11 cellular contexts compared by ENCODE assay signal in the genomic region with DNA sequence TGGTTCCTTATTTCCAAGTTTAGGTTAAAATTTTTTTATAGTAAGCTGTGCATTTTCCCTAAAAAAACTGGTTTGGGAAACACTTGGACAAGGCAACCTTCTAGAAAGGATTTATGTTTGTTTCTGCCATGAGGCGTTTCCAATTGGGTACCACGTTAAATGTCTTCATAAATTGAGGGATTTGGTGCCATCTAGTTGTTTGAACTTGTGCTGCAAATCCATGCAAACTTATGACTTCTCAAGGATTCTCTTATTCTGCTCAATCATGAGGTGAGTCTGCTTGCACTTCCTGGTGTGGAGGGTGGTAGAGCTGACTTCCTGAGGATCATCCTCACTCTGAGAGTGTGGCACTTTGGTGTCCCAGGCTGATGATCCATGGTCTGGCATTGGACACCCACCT.
DNase-seq lines count a peak whose midpoint lies in the region; TF ChIP-seq lines count a peak whose summit lies in the region.
"Had no signal": no experiment of that assay in that cellular context is flagged by ENCODE, and none has a peak within 500 bp of the region (broad histone marks: within the 10 kb centered on the region; RNA-seq: fewer than 3 reads in every experiment).

No MANE protein-coding gene starts in this region.

- H3K27me3 ChIP-seq in endodermal cell (ENCODE audit: control insufficient read depth, insufficient read depth, low read length, poor library complexity, severe bottlenecking) (no peaks in the 10 kb centered on the region), prostate gland (replicated peaks; ENCODE audit: insufficient read depth) (no peaks in the 10 kb centered on the region)

- H3K4me3 ChIP-seq in endodermal cell (ENCODE audit: low read length) (no peak overlapping the region), prostate gland (no peak overlapping the region)
- H3K4me3 ChIP-seq: coronary artery had no signal

- no peaks in the 10 kb centered on the region for H3K4me1 Mint-ChIP-seq in endodermal cell
- H3K4me1 Mint-ChIP-seq: activated CD4-positive, alpha-beta T cell treated with anti-CD3 and anti-CD28 coated beads for 36 hours had no signal

- peak; percentile 24 for TF ChIP-seq CTCF in endodermal cell (conservative IDR thresholded peaks at IDR 0.05)
- peak in 1 of 4 experiments; percentile 22 for TF ChIP-seq CTCF in prostate gland (IDR thresholded peaks at IDR 0.05)

- peaks cover 21% of the 10 kb centered on the region for H3K9me3 Mint-ChIP-seq in endodermal cell
- H3K9me3 Mint-ChIP-seq: natural killer cell treated with Interleukin-12 subunit alpha and Interleukin-12 subunit beta and Interleukin-15 and Interleukin-18, amount 100 ng/mL, for 72 hours had no signal

- peaks cover 53% of the 10 kb centered on the region for H3K36me3 Mint-ChIP-seq in endodermal cell (ENCODE audit: low read depth)

- H3K36me3 ChIP-seq in endodermal cell (ENCODE audit: control insufficient read depth, insufficient read depth, low read length) (peaks cover 18% of the 10 kb centered on the region), prostate gland (no peaks in the 10 kb centered on the region)

- DNase-seq in NCI-H1694 treated with DMSO at 0.1 percent for 48 hours (lab: John Stamatoyannopoulos, UW) (peak; percentile 1), NCI-H1694 (lab: John Stamatoyannopoulos, UW) (no peak), NCI-H69 (lab: John Stamatoyannopoulos, UW) (peak; percentile 7), endodermal cell (no peak), prostate gland (ENCODE audit: low spot score) (peak; percentile 4), NCI-H1092 treated with DMSO at 0.1 percent for 48 hours (lab: John Stamatoyannopoulos, UW) (no peak), NCI-H2029 (lab: John Stamatoyannopoulos, UW) (no peak), NCI-H226 (no peak)
- DNase-seq: activated CD4-positive, alpha-beta T cell treated with anti-CD3 and anti-CD28 coated beads for 36 hours had no signal

- no peak overlapping the region for H3K27ac ChIP-seq in endodermal cell (ENCODE audit: low read depth, low read length)
- H3K27ac ChIP-seq in prostate gland: no peak overlapping the region
- H3K27ac ChIP-seq: coronary artery had no signal

- peaks cover 27% of the 10 kb centered on the region for H3K9me3 ChIP-seq in endodermal cell (ENCODE audit: control insufficient read depth, low read length)
- no peaks in the 10 kb centered on the region for H3K9me3 ChIP-seq in prostate gland

- 94 to 95% methylated on average over 2 of the region's 2 CpGs for WGBS in endodermal cell (ENCODE audit: insufficient coverage in 1 of 2, insufficient read length in 1 of 2), 2 experiments
- 63% methylated on average over 2 of the region's 2 CpGs for WGBS in prostate gland

- intact Hi-C loops in prostate gland (cut with DNase I): no loop called here

- H3K4me1 ChIP-seq in endodermal cell (ENCODE audit: control insufficient read depth, insufficient read depth, low read length) (no peaks in the 10 kb centered on the region), prostate gland (replicated peaks) (no peaks in the 10 kb centered on the region)

- H3K4me3 Mint-ChIP-seq in endodermal cell: no peak overlapping the region
- H3K4me3 Mint-ChIP-seq: activated CD4-positive, alpha-beta T cell treated with anti-CD3 and anti-CD28 coated beads for 36 hours; natural killer cell treated with Interleukin-12 subunit alpha and Interleukin-12 subunit beta and Interleukin-15 and Interleukin-18, amount 100 ng/mL, for 72 hours had no signal

- no peaks in the 10 kb centered on the region for H3K27me3 Mint-ChIP-seq in endodermal cell (ENCODE audit: insufficient read depth)
- H3K27me3 Mint-ChIP-seq: activated CD4-positive, alpha-beta T cell treated with anti-CD3 and anti-CD28 coated beads for 36 hours; natural killer cell treated with Interleukin-12 subunit alpha and Interleukin-12 subunit beta and Interleukin-15 and Interleukin-18, amount 100 ng/mL, for 72 hours had no signal

- no peak overlapping the region for H3K27ac Mint-ChIP-seq in endodermal cell
- H3K27ac Mint-ChIP-seq: activated CD4-positive, alpha-beta T cell treated with anti-CD3 and anti-CD28 coated beads for 36 hours; natural killer cell treated with Interleukin-12 subunit alpha and Interleukin-12 subunit beta and Interleukin-15 and Interleukin-18, amount 100 ng/mL, for 72 hours had no signal

- no peak overlapping the region for H3K9ac ChIP-seq in endodermal cell (ENCODE audit: extremely low read depth, low read length, poor library complexity, severe bottlenecking)

- TF ChIP-seq POLR2A in prostate gland (IDR thresholded peaks at IDR 0.05): no peak

Comparison
In these comparisons a context has a peak if more than half of its experiments do, and no peak if none do; other contexts are left out.
1. DNase-seq: peak in NCI-H1694 treated with DMSO at 0.1 percent for 48 hours (single experiment), NCI-H69 (single experiment) and prostate gland (single experiment); none in NCI-H1694 (single experiment), endodermal cell (single experiment), NCI-H1092 treated with DMSO at 0.1 percent for 48 hours (single experiment), NCI-H2029 (single experiment) and NCI-H226 (single experiment).